In the genomic region with DNA sequence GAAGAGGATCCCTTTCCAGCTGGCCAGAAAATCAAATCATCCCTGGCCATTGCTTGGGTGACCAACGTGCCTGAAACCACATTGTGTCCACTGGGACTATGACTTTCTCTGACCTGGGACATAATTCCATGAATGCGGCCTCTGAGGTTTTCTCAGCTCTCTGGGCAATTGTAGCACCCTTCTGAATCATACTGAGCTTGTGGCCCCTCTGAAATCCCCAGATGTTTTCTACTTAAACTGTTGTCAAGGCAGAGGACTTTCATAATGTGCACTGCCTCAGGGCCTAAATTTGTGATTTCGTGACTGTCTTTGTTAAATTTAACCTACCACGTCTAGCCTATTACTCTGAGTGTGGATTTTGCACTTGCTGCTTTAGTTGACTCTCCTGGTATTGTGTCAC, we compare ENCODE assay signal across 17 cellular contexts.
DNase-seq lines count a peak whose midpoint lies in the region; ATAC-seq and TF ChIP-seq lines count a peak whose summit lies in the region.
"Had no signal": no experiment of that assay in that cellular context is flagged by ENCODE, and none has a peak within 500 bp of the region (broad histone marks: within the 10 kb centered on the region; RNA-seq: fewer than 3 reads in every experiment).

No MANE protein-coding gene starts in this region.

- H2AFZ ChIP-seq in osteoblast (ENCODE audit: low read length) = no peak overlapping the region

- no peaks in the 10 kb centered on the region for H4K20me1 ChIP-seq in osteoblast (ENCODE audit: insufficient read depth, low read length)

- TF ChIP-seq CTCF in heart left ventricle (IDR thresholded peaks at IDR 0.05) (no peak), esophagus squamous epithelium (IDR thresholded peaks at IDR 0.05) (no peak), osteoblast (IDR thresholded peaks at IDR 0.05; ENCODE audit: extremely low read depth, low read depth, low read length) (no peak), nephron progenitor cell (IDR thresholded peaks at IDR 0.05) (no peak)

- H3K4me1 ChIP-seq in heart left ventricle = peaks cover 0 to 28% (median 1%) of the 10 kb centered on the region in 12 donors
- no peaks in the 10 kb centered on the region for H3K4me1 ChIP-seq in esophagus squamous epithelium
- peaks cover 42% of the 10 kb centered on the region for H3K4me1 ChIP-seq in skeletal muscle satellite cell (ENCODE audit: control insufficient read depth, insufficient read depth, low read length)
- no peaks in the 10 kb centered on the region for H3K4me1 ChIP-seq in osteoblast (ENCODE audit: insufficient read depth, low read length)
- H3K4me1 ChIP-seq: vagina had no signal

- H3K9me3 ChIP-seq in heart left ventricle (no peaks in the 10 kb centered on the region), esophagus squamous epithelium (no peaks in the 10 kb centered on the region), skeletal muscle satellite cell (replicated peaks; ENCODE audit: low read length) (no peaks in the 10 kb centered on the region), osteoblast (ENCODE audit: low read depth, low read length) (no peaks in the 10 kb centered on the region)
- H3K9me3 ChIP-seq: vagina had no signal

- H3K4me2 ChIP-seq in skeletal muscle satellite cell (ENCODE audit: low read length) = no peak overlapping the region
- H3K4me2 ChIP-seq in osteoblast (ENCODE audit: insufficient read depth, low read length) = no peak overlapping the region

- H3K79me2 ChIP-seq in osteoblast (ENCODE audit: insufficient read depth, low read length) = no peaks in the 10 kb centered on the region

- H3K36me3 Mint-ChIP-seq in nephron progenitor cell (ENCODE audit: low read depth) = no peaks in the 10 kb centered on the region
- H3K36me3 Mint-ChIP-seq: activated naive CD8-positive, alpha-beta T cell; mesothelial cell of epicardium had no signal

- no peaks in the 10 kb centered on the region for H3K9me3 Mint-ChIP-seq in nephron progenitor cell
- H3K9me3 Mint-ChIP-seq: activated T-helper 1 cell treated with anti-CD3 and anti-CD28 coated beads, Interleukin-12 subunit alpha, Interleukin-12 subunit beta, Interleukin-2, Interleukin-4 antibody, amounts not matched to agents 30 ng/mL and 10 ng/mL and 1 ng/mL, durations not matched to agents 14 hours and 24 hours and 36 hours; IgD-negative memory B cell had no signal

- H3K36me3 ChIP-seq in heart left ventricle (no peaks in the 10 kb centered on the region), esophagus squamous epithelium (no peaks in the 10 kb centered on the region), skeletal muscle satellite cell (ENCODE audit: insufficient read depth, low read length) (no peaks in the 10 kb centered on the region), osteoblast (ENCODE audit: insufficient read depth, low read length) (no peaks in the 10 kb centered on the region)
- H3K36me3 ChIP-seq: vagina had no signal

- DNase-seq in heart left ventricle (no peak), Right ventricle myocardium inferior (ENCODE audit: missing footprints) (no peak), esophagus squamous epithelium (lab: John Stamatoyannopoulos, UW) (no peak), sciatic nerve (ENCODE audit: low spot score) (no peak), osteoblast (ENCODE audit: insufficient read length, low spot score, missing footprints) (no peak), nephron progenitor cell (no peak)
- DNase-seq: 8988T, cerebellar nuclear complex, DMS79, left colon had no signal

- H3K4me1 Mint-ChIP-seq in nephron progenitor cell = peaks cover 50% of the 10 kb centered on the region

- ATAC-seq in heart left ventricle = no peak
- no peak for ATAC-seq in Right ventricle myocardium inferior
- peak; percentile 38 for ATAC-seq in HG02973 (IDR thresholded peaks at IDR 0.05; ENCODE audit: unreplicated experiment)
- no peak for ATAC-seq in sciatic nerve
- ATAC-seq: left colon had no signal

- no peak for TF ChIP-seq POLR2A in heart left ventricle (IDR thresholded peaks at IDR 0.05)
- TF ChIP-seq POLR2A in esophagus squamous epithelium (IDR thresholded peaks at IDR 0.05) = no peak

- no peak overlapping the region for H3K4me3 ChIP-seq in heart left ventricle
- no peak overlapping the region for H3K4me3 ChIP-seq in esophagus squamous epithelium
- no peak overlapping the region for H3K4me3 ChIP-seq in skeletal muscle satellite cell (ENCODE audit: low read length)
- H3K4me3 ChIP-seq in osteoblast (ENCODE audit: insufficient read depth, low read length) = no peak overlapping the region
- H3K4me3 ChIP-seq: vagina had no signal

- H3K27me3 Mint-ChIP-seq in nephron progenitor cell (ENCODE audit: low read depth, poor library complexity) = peaks cover 9% of the 10 kb centered on the region
- H3K27me3 Mint-ChIP-seq: activated naive CD8-positive, alpha-beta T cell had no signal

- H3K9ac ChIP-seq in skeletal muscle satellite cell (ENCODE audit: low read depth, low read length) = peak overlapping the region; percentile 47

- H3K27ac ChIP-seq in heart left ventricle (peak overlapping the region in 9 of 12 donors; percentile 52 to 80 (median 67)), esophagus squamous epithelium (peak overlapping the region in 3 of 4 donors; percentile 27 to 49 (median 42)), osteoblast (ENCODE audit: low read depth, low read length) (no peak overlapping the region)
- H3K27ac ChIP-seq: vagina had no signal

- WGBS in heart left ventricle, 4 donors = 51 to 63% (median 60%) methylated on average over 4 of the region's 4 CpGs
- 54 to 82% methylated on average over 4 of the region's 4 CpGs for WGBS in esophagus squamous epithelium, 2 donors

- intact Hi-C loops in heart left ventricle (cut with DNase I) (loop anchor here in 6 of 10 donors (5.0 to 10.0 kb wide), 6 partner anchors 203 to 533 kb away; partner anchors contain the start of gene NCAM1 (in 4 of the 6)), Right ventricle myocardium inferior (cut with DNase I) (loop anchor here (5.0 to 10.0 kb wide), 2 partner anchors 289 to 383 kb away; partner anchors contain the start of gene NCAM1), esophagus squamous epithelium (cut with DNase I) (loop anchor here (10.0 kb wide), 1 partner anchor 703 kb away; no protein-coding TSS in a partner anchor), sciatic nerve (cut with DNase I) (no loop called here)

- no peaks in the 10 kb centered on the region for H3K27me3 ChIP-seq in heart left ventricle
- H3K27me3 ChIP-seq in esophagus squamous epithelium = no peaks in the 10 kb centered on the region
- H3K27me3 ChIP-seq in skeletal muscle satellite cell (ENCODE audit: control insufficient read depth, insufficient read depth, low read length) = no peaks in the 10 kb centered on the region
- H3K27me3 ChIP-seq in osteoblast (ENCODE audit: insufficient read depth, low read length) = no peaks in the 10 kb centered on the region
- H3K27me3 ChIP-seq: vagina had no signal

- H3K4me3 Mint-ChIP-seq in nephron progenitor cell = no peak overlapping the region
- H3K4me3 Mint-ChIP-seq: activated naive CD8-positive, alpha-beta T cell; activated T-helper 1 cell treated with anti-CD3 and anti-CD28 coated beads, Interleukin-12 subunit alpha, Interleukin-12 subunit beta, Interleukin-2, Interleukin-4 antibody, amounts not matched to agents 30 ng/mL and 10 ng/mL and 1 ng/mL, durations not matched to agents 14 hours and 24 hours and 36 hours; mesothelial cell of epicardium had no signal

- H3K27ac Mint-ChIP-seq in nephron progenitor cell = no peak overlapping the region
- H3K27ac Mint-ChIP-seq: activated naive CD8-positive, alpha-beta T cell; activated T-helper 1 cell treated with anti-CD3 and anti-CD28 coated beads, Interleukin-12 subunit alpha, Interleukin-12 subunit beta, Interleukin-2, Interleukin-4 antibody, amounts not matched to agents 30 ng/mL and 10 ng/mL and 1 ng/mL, durations not matched to agents 14 hours and 24 hours and 36 hours; IgD-negative memory B cell; mesothelial cell of epicardium had no signal
